In the genomic region with DNA sequence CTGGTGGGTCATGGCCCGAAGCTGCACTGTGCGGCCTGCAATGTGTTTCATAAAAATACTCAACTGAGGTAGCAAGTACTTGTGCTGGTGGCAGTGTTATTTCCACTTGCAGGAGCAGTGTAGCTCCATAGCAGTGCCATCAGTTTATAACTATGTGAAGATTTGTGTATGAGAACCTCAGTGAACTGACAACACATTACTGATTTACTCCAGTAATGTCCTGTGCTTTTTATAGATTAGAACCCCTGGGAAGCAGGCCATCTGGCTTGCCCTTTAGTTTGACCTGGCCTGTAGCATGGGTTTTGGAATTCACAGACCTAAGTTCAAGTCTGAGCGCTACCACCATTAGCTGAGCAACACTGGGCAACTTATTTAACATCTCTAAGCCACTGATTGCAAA, we compare ENCODE assay signal across 13 cellular contexts.
DNase-seq lines count a peak whose midpoint lies in the region; ATAC-seq and TF ChIP-seq lines count a peak whose summit lies in the region.
"Had no signal": no experiment of that assay in that cellular context is flagged by ENCODE, and none has a peak within 500 bp of the region (broad histone marks: within the 10 kb centered on the region; RNA-seq: fewer than 3 reads in every experiment).

No MANE protein-coding gene starts in this region.

- TF ChIP-seq CTCF in heart left ventricle (IDR thresholded peaks at IDR 0.05) (no peak), left ventricle myocardium inferior (IDR thresholded peaks at IDR 0.05; ENCODE audit: borderline replicate concordance) (no peak), PC-3 (conservative IDR thresholded peaks at IDR 0.05; ENCODE audit: low read depth, low read length) (no peak)

- no peaks in the 10 kb centered on the region for H3K9me2 ChIP-seq in PC-3 (replicated peaks; ENCODE audit: low read length)

- H3K36me3 ChIP-seq in heart left ventricle (no peaks in the 10 kb centered on the region), left ventricle myocardium inferior (no peaks in the 10 kb centered on the region), PC-3 (ENCODE audit: low read depth, low read length) (no peaks in the 10 kb centered on the region)
- H3K36me3 ChIP-seq: BLaER1 treated with 17β-estradiol and CSF1 and Interleukin-3, amounts not matched to agents 10 nM and 100 nM had no signal

- H3K79me2 ChIP-seq in PC-3 (ENCODE audit: low read length) = no peaks in the 10 kb centered on the region

- 80 to 90% (median 85%) methylated on average over 3 of the region's 3 CpGs for WGBS in heart left ventricle, 4 donors

- H2AFZ ChIP-seq in PC-3 (ENCODE audit: low read length) = no peak overlapping the region

- intact Hi-C loops in heart left ventricle (cut with DNase I) (loop anchor here in 3 of 10 donors (10.0 kb wide), 4 partner anchors 150 to 580 kb away; no protein-coding TSS in a partner anchor), left ventricle myocardium inferior (cut with micrococcal nuclease) (no loop called here), left ventricle myocardium superior (cut with micrococcal nuclease) (no loop called here), PC-3 (cut with micrococcal nuclease) (loop anchor here (10.0 kb wide), 2 partner anchors 310 to 580 kb away; no protein-coding TSS in a partner anchor)

- H3K4me3 ChIP-seq in heart left ventricle = no peak overlapping the region
- H3K4me3 ChIP-seq in left ventricle myocardium inferior = no peak overlapping the region
- H3K4me3 ChIP-seq in PC-3 (ENCODE audit: low read length) = no peak overlapping the region
- H3K4me3 ChIP-seq: BLaER1 treated with 17β-estradiol and CSF1 and Interleukin-3, amounts not matched to agents 10 nM and 100 nM had no signal

- POLR2A ChIA-PET in PC-3 (lab: Charles Lee; ENCODE audit: unreplicated experiment) = interaction anchor here (0.6 kb wide), 1 partner anchor 883 kb away, joined by 3 read pairs; no protein-coding TSS in a partner anchor

- H3K9me3 Mint-ChIP-seq in stimulated activated memory B cell treated with anti-CD40 and anti-IgM and Interleukin-4, amounts not matched to agents 10 μg/mL and 1 μg/mL and 100 μg/mL, for 72 hours = peaks cover 4% of the 10 kb centered on the region
- H3K9me3 Mint-ChIP-seq: CD8-positive, alpha-beta T cell; H9 had no signal

- H3K4me1 Mint-ChIP-seq in stimulated activated memory B cell treated with anti-CD40 and anti-IgM and Interleukin-4, amounts not matched to agents 10 μg/mL and 1 μg/mL and 100 μg/mL, for 72 hours = no peaks in the 10 kb centered on the region
- H3K4me1 Mint-ChIP-seq: B cell had no signal

- BruUV-seq in PC-3 (replicated peaks; lab: Mats Ljungman, UMichigan) = no TSS peak

- H3K36me3 Mint-ChIP-seq in stimulated activated memory B cell treated with anti-CD40 and anti-IgM and Interleukin-4, amounts not matched to agents 10 μg/mL and 1 μg/mL and 100 μg/mL, for 72 hours = no peaks in the 10 kb centered on the region
- H3K36me3 Mint-ChIP-seq: CD8-positive, alpha-beta T cell had no signal

- H3F3A ChIP-seq in PC-3 (ENCODE audit: low read length, unreplicated experiment) = no peaks in the 10 kb centered on the region

- H3K27me3 ChIP-seq in heart left ventricle (no peaks in the 10 kb centered on the region), left ventricle myocardium inferior (ENCODE audit: low read depth) (no peaks in the 10 kb centered on the region), PC-3 (ENCODE audit: low read length) (peaks cover 14% of the 10 kb centered on the region; the same call in 1 of the 2 replicates)
- H3K27me3 ChIP-seq: BLaER1 treated with 17β-estradiol and CSF1 and Interleukin-3, amounts not matched to agents 10 nM and 100 nM had no signal

- ATAC-seq in heart left ventricle (peak; percentile 53 to 80 (median 58)), left ventricle myocardium superior (peak; percentile 57), PC-3 (no peak)
- peak; percentile 27 for ATAC-seq in stimulated activated memory B cell treated with anti-CD40 and anti-IgM and Interleukin-4, amounts not matched to agents 10 μg/mL and 1 μg/mL and 100 μg/mL, for 72 hours
- ATAC-seq: CD8-positive, alpha-beta T cell had no signal

- H3K27me3 Mint-ChIP-seq in stimulated activated memory B cell treated with anti-CD40 and anti-IgM and Interleukin-4, amounts not matched to agents 10 μg/mL and 1 μg/mL and 100 μg/mL, for 72 hours = no peaks in the 10 kb centered on the region
- H3K27me3 Mint-ChIP-seq: B cell had no signal

- H4K20me1 ChIP-seq in PC-3 (ENCODE audit: low read length) = no peaks in the 10 kb centered on the region
- H4K20me1 ChIP-seq: BLaER1 treated with 17β-estradiol and CSF1 and Interleukin-3, amounts not matched to agents 10 nM and 100 nM had no signal

- CTCF ChIA-PET in PC-3 (lab: Charles Lee) = no interaction called here

- no peak overlapping the region for H3K4me3 Mint-ChIP-seq in stimulated activated memory B cell treated with anti-CD40 and anti-IgM and Interleukin-4, amounts not matched to agents 10 μg/mL and 1 μg/mL and 100 μg/mL, for 72 hours
- H3K4me3 Mint-ChIP-seq: B cell; CD8-positive, alpha-beta T cell; H9 had no signal

- H3K9ac ChIP-seq in PC-3 (ENCODE audit: low read length) = no peak overlapping the region
- H3K9ac ChIP-seq: BLaER1 treated with 17β-estradiol and CSF1 and Interleukin-3, amounts not matched to agents 10 nM and 100 nM had no signal

- H3K4me2 ChIP-seq in PC-3 (ENCODE audit: low read length) = no peak overlapping the region
- H3K4me2 ChIP-seq: BLaER1 treated with 17β-estradiol and CSF1 and Interleukin-3, amounts not matched to agents 10 nM and 100 nM had no signal

- H3K27ac ChIP-seq in heart left ventricle (no peak overlapping the region), left ventricle myocardium inferior (replicated peaks) (no peak overlapping the region), PC-3 (ENCODE audit: low read length) (no peak overlapping the region)
- H3K27ac ChIP-seq: BLaER1 treated with 17β-estradiol and CSF1 and Interleukin-3, amounts not matched to agents 10 nM and 100 nM had no signal

- TF ChIP-seq POLR2A in heart left ventricle (IDR thresholded peaks at IDR 0.05) = no peak

- H3K27ac Mint-ChIP-seq in stimulated activated memory B cell treated with anti-CD40 and anti-IgM and Interleukin-4, amounts not matched to agents 10 μg/mL and 1 μg/mL and 100 μg/mL, for 72 hours = no peak overlapping the region
- H3K27ac Mint-ChIP-seq: B cell; CD8-positive, alpha-beta T cell had no signal

- DNase-seq in heart left ventricle = no peak
- no peak for DNase-seq in left ventricle myocardium inferior
- no peak for DNase-seq in left ventricle myocardium superior
- no peak for DNase-seq in HPDE6-E6E7 (ENCODE audit: extremely low spot score)
- no peak for DNase-seq in PC-3
- DNase-seq: Calu3; CD8-positive, alpha-beta T cell; DMS79 treated with DMSO at 0.1 percent for 48 hours; GF-D8; H9 had no signal

- no peaks in the 10 kb centered on the region for H3K9me3 ChIP-seq in heart left ventricle
- H3K9me3 ChIP-seq in left ventricle myocardium inferior (replicated peaks) = no peaks in the 10 kb centered on the region
- H3K9me3 ChIP-seq in PC-3 (ENCODE audit: low read length) = no peaks in the 10 kb centered on the region
- H3K9me3 ChIP-seq: BLaER1 treated with 17β-estradiol and CSF1 and Interleukin-3, amounts not matched to agents 10 nM and 100 nM had no signal

- H3K4me1 ChIP-seq in heart left ventricle (peaks cover 0 to 9% (median 0%) of the 10 kb centered on the region in 12 donors), left ventricle myocardium inferior (peaks cover 15% of the 10 kb centered on the region), PC-3 (ENCODE audit: insufficient read depth, low read length) (no peaks in the 10 kb centered on the region)
